1 cellular context compared by ENCODE assay signal in the genomic region with DNA sequence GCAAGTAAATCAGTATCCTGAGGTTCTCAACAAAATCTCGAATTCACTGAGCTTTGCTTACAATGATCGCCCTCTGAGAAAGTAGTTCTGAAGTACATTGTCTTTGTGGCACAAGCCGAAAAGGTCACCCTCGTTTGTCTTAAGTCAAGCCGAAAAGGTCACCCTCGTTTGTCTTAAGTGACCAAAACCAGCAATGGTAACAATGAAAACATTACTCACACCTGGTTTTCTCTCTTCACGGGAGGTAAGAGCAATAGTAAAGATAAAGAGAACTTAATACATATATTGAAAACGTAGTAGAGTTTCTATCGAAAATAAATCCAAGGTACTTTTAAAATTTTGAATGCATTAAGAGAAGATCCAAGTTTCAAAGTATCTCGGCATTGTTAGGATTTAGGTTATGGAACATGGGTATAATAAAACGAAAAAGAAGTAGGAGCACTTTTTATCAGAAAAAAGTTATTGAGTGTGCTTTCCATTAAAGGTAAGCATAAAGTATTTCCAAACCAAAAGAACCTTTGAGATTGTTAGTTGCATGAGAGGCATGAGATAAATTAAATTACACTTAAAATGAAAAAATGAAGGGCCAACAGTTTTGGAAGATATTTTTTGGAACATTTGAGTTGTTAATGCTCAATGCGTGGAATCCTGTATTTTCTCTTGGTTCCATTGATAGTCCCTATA.
TF ChIP-seq lines count a peak whose summit lies in the region.

No MANE protein-coding gene starts in this region.

TF ChIP-seq in WTC11, 78 proteins besides CTCF, POLR2A, EP300 and RAD21 (continued from another document):
- TF ChIP-seq GRHL2 (CRISPR knock-in tag; IDR thresholded peaks at IDR 0.05; ENCODE audit: insufficient replicate concordance, severe bottlenecking) (no peak), FOXK1 (CRISPR knock-in tag; IDR thresholded peaks at IDR 0.05) (no peak), GTF2I (CRISPR knock-in tag; conservative IDR thresholded peaks at IDR 0.05) (no peak), ESRRA (CRISPR knock-in tag; IDR thresholded peaks at IDR 0.05; ENCODE audit: borderline replicate concordance) (no peak), NR3C1 (CRISPR knock-in tag; conservative IDR thresholded peaks at IDR 0.05; ENCODE audit: low read depth) (no peak)
